Comparison of ENCODE assay signal across 14 cellular contexts in the genomic region with DNA sequence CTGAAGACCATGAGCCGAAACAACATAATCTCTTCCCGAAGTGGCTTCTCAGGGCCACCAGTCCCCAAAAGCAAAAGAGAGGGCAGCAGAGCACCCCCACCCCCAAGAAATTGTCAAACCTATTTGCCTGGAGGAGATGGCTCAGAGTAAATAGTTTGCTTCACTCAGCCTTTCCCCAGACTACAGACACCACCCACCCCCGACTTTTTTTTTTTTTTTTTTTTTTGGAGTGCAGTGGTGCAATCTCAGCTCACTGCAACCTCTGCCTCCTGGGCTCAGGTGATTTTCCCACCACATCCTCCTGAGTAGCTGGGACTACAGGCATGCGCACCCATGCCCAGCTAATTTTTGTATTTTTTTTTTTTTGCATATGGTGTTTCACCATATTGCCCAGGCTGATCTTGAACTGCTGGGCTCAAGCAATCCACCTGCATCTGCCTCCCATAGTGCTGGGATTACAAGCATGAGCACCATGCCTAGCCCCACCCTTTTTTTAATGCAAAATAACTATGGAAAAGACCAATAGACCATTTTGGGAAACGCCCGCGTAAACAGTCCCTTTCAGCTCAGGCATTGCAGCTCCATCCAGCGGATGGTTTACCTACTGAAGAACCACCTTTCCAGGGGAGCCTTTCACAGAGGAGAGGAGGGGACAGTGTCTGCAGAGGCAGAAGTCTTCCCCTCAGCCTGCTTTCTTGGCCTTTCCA. TPM values are rescaled to one million over a fixed set of nuclear protein-coding genes. Genes with fewer than 3 reads are reported as not detected.
DNase-seq lines count a peak whose midpoint lies in the region; ATAC-seq and TF ChIP-seq lines count a peak whose summit lies in the region.
"Had no signal": no experiment of that assay in that cellular context is flagged by ENCODE, and none has a peak within 500 bp of the region (broad histone marks: within the 10 kb centered on the region; RNA-seq: fewer than 3 reads in every experiment).

No MANE protein-coding gene starts in this region.

- POLR2A ChIA-PET in SK-N-SH (lab: Yijun Ruan, JAX), result interaction anchor here (0.7 kb wide), 1 partner anchor 167 kb away, joined by 3 read pairs; no protein-coding TSS in a partner anchor

- peaks cover 100% of the 10 kb centered on the region for H3K79me2 ChIP-seq in SK-N-SH (ENCODE audit: insufficient read depth)

- TF ChIP-seq POLR2A in body of pancreas (IDR thresholded peaks at IDR 0.05), result no peak

- H3K27me3 ChIP-seq in SK-N-SH (ENCODE audit: insufficient read depth), result no peaks in the 10 kb centered on the region
- H3K27me3 ChIP-seq in body of pancreas, result no peaks in the 10 kb centered on the region
- H3K27me3 ChIP-seq in lung (ENCODE audit: control insufficient read depth, insufficient read depth), result no peaks in the 10 kb centered on the region
- no peaks in the 10 kb centered on the region for H3K27me3 ChIP-seq in upper lobe of right lung
- no peaks in the 10 kb centered on the region for H3K27me3 ChIP-seq in SJCRH30

- CTCF ChIA-PET in SK-N-SH (lab: Yijun Ruan, JAX), result interaction anchor here (1.0 to 3.0 kb wide), 4 partner anchors 10 to 273 kb away, joined by 3 to 19 read pairs (median 4); a partner anchor contains a TSS

- no peaks in the 10 kb centered on the region for H3K9me2 ChIP-seq in SK-N-SH

- no peak overlapping the region for H2AFZ ChIP-seq in SK-N-SH (ENCODE audit: low read depth)

- H4K20me1 ChIP-seq in SK-N-SH (ENCODE audit: insufficient read depth), result peaks cover 100% of the 10 kb centered on the region

- no peaks in the 10 kb centered on the region for H3K9me3 ChIP-seq in SK-N-SH
- no peaks in the 10 kb centered on the region for H3K9me3 ChIP-seq in body of pancreas
- no peaks in the 10 kb centered on the region for H3K9me3 ChIP-seq in lung (ENCODE audit: control insufficient read depth in 2 of 2, insufficient read depth in 1 of 2, low read length in 1 of 2)
- H3K9me3 ChIP-seq in upper lobe of right lung, result no peaks in the 10 kb centered on the region
- H3K9me3 ChIP-seq in SJCRH30 (replicated peaks), result no peaks in the 10 kb centered on the region

- H3K27ac ChIP-seq in SK-N-SH (ENCODE audit: low read depth in 2 of 2, low read length in 1 of 2), result peak overlapping the region in 1 of 2 experiments; percentile 66; a peak in 2 of 4 replicates
- H3K27ac ChIP-seq in body of pancreas, result peak overlapping the region in 3 of 4 donors; percentile 18 to 52 (median 26)
- H3K27ac ChIP-seq in lung (ENCODE audit: low read depth in 1 of 2, low read length in 1 of 2), result peak overlapping the region; percentile 66 to 76
- peak overlapping the region; percentile 77 for H3K27ac ChIP-seq in upper lobe of right lung
- no peak overlapping the region for H3K27ac ChIP-seq in SJCRH30
- H3K27ac ChIP-seq: SK-N-MC had no signal

- DNase-seq in SK-N-SH (no peak), body of pancreas (no peak), lung (ENCODE audit: low spot score) (no peak), upper lobe of right lung (no peak), SJCRH30 (no peak), NCI-H1417 treated with DMSO at 0.1 percent for 48 hours (lab: John Stamatoyannopoulos, UW) (no peak)
- DNase-seq in stimulated activated CD4-positive, alpha-beta T cell treated with anti-CD3 and anti-CD28 coated beads, Interleukin-4, amount 100 ng/mL, for 4 hours, result no peak
- DNase-seq: activated CD8-positive, alpha-beta memory T cell treated with anti-CD3 and anti-CD28 coated beads, Interleukin-2, amount 10 ng/mL, durations not matched to agents 7 days and 5 days; activated naive CD4-positive, alpha-beta T cell treated with anti-CD3 and anti-CD28 coated beads, Interleukin-2, amount 10 ng/mL, durations not matched to agents 7 days and 5 days; NCI-H1694 treated with DMSO at 0.1 percent for 48 hours; NCI-H82 had no signal

- H3F3A ChIP-seq in SK-N-SH (replicated peaks; ENCODE audit: insufficient read depth), result peaks cover 11% of the 10 kb centered on the region

- H3K9ac ChIP-seq in SK-N-SH, result no peak overlapping the region

- intact Hi-C loops in body of pancreas (cut with DNase I) (loop anchor here (10.0 kb wide), 1 partner anchor 106 kb away; no protein-coding TSS in a partner anchor), upper lobe of right lung (cut with DNase I) (no loop called here)

- no peak for TF ChIP-seq RAD21 in SK-N-SH (IDR thresholded peaks at IDR 0.05; ENCODE audit: low read length)

- H3K4me1 ChIP-seq in SK-N-SH (ENCODE audit: control insufficient read depth in 1 of 2, insufficient read depth in 2 of 2, low read depth in 1 of 2, low read length in 1 of 2), result peaks cover 57 to 87% of the 10 kb centered on the region in 2 experiments
- peaks cover 100% of the 10 kb centered on the region for H3K4me1 ChIP-seq in body of pancreas
- H3K4me1 ChIP-seq in lung (ENCODE audit: control insufficient read depth in 2 of 2, insufficient read depth in 2 of 2, low read length in 2 of 2), result peaks cover 51 to 87% of the 10 kb centered on the region in 2 donors
- H3K4me1 ChIP-seq in upper lobe of right lung, result peaks cover 99% of the 10 kb centered on the region
- H3K4me1 ChIP-seq in SJCRH30, result peaks cover 37% of the 10 kb centered on the region

- H3K4me3 ChIP-seq in SK-N-SH (ENCODE audit: low read depth in 2 of 2, low read length in 1 of 2), result no peak overlapping the region
- H3K4me3 ChIP-seq in body of pancreas, result no peak overlapping the region
- no peak overlapping the region for H3K4me3 ChIP-seq in lung
- H3K4me3 ChIP-seq in upper lobe of right lung, result no peak overlapping the region
- H3K4me3 ChIP-seq in SJCRH30, result no peak overlapping the region
- H3K4me3 ChIP-seq: SK-N-MC had no signal

- peak overlapping the region; percentile 71; the same call in 1 of the 2 replicates for H3K4me2 ChIP-seq in SK-N-SH

- WGBS in SK-N-SH (ENCODE audit: low lambda C conversion rate), result 91% methylated on average over 8 of the region's 8 CpGs
- 67 to 82% methylated on average over 8 of the region's 8 CpGs for WGBS in body of pancreas, 2 donors
- WGBS in lung, 2 donors, result 74 to 79% methylated on average over 8 of the region's 8 CpGs

- no peak for TF ChIP-seq EP300 in SK-N-SH (IDR thresholded peaks at IDR 0.05; ENCODE audit: borderline replicate concordance in 1 of 2, low read depth in 1 of 2, low read length in 1 of 2)

- ATAC-seq in SK-N-SH treated with all-trans-retinoic acid at 6 μM for 48 hours (no peak), body of pancreas (no peak), lung (ENCODE audit: insufficient read depth, low FRiP score) (no peak), upper lobe of right lung (no peak)
- ATAC-seq: activated CD8-positive, alpha-beta memory T cell treated with anti-CD3 and anti-CD28 coated beads, Interleukin-2, amount 10 ng/mL, durations not matched to agents 7 days and 5 days; sciatic nerve had no signal

- no peak for TF ChIP-seq CTCF in SK-N-SH (IDR thresholded peaks at IDR 0.05)
- TF ChIP-seq CTCF in body of pancreas (IDR thresholded peaks at IDR 0.05), result no peak
- TF ChIP-seq CTCF in lung (IDR thresholded peaks at IDR 0.05; ENCODE audit: control extremely low read depth, extremely low read depth), result no peak
- TF ChIP-seq CTCF in upper lobe of right lung (IDR thresholded peaks at IDR 0.05), result no peak

- H3K36me3 ChIP-seq in SK-N-SH (replicated peaks in 1 of 2; ENCODE audit: control insufficient read depth in 1 of 2, insufficient read depth in 2 of 2, low read length in 1 of 2) (no peaks in the 10 kb centered on the region), body of pancreas (replicated peaks in 1 of 2; ENCODE audit: insufficient read depth in 1 of 2, low read depth in 2 of 2) (no peaks in the 10 kb centered on the region), lung (ENCODE audit: control insufficient read depth in 2 of 2, insufficient read depth in 2 of 2, low read length in 2 of 2) (peaks cover 0 to 2% of the 10 kb centered on the region in 2 donors), upper lobe of right lung (no peaks in the 10 kb centered on the region), SJCRH30 (no peaks in the 10 kb centered on the region)

TF ChIP-seq in SK-N-SH, 30 proteins besides CTCF, POLR2A, EP300 and RAD21 (continues in another document):
- TF ChIP-seq MXI1 (IDR thresholded peaks at IDR 0.05; ENCODE audit: low read depth, low read length), result no peak

TF ChIP-seq in SK-N-SH treated with all-trans-retinoic acid at 6 μM for 48 hours, 23 proteins besides CTCF, POLR2A, EP300 and RAD21 (continues in another document):
- TF ChIP-seq ZFP30 (CRISPR knock-in tag; IDR thresholded peaks at IDR 0.05) (no peak), ZNF565 (CRISPR knock-in tag; conservative IDR thresholded peaks at IDR 0.05; ENCODE audit: low read depth) (no peak), BACH2 (CRISPR knock-in tag; IDR thresholded peaks at IDR 0.05; ENCODE audit: borderline replicate concordance) (no peak), ZNF8 (CRISPR knock-in tag; IDR thresholded peaks at IDR 0.05) (no peak), ESRRG (CRISPR knock-in tag; IDR thresholded peaks at IDR 0.05) (no peak), SNAI2 (CRISPR knock-in tag; IDR thresholded peaks at IDR 0.05) (no peak)
- TF ChIP-seq, protein P1, sequence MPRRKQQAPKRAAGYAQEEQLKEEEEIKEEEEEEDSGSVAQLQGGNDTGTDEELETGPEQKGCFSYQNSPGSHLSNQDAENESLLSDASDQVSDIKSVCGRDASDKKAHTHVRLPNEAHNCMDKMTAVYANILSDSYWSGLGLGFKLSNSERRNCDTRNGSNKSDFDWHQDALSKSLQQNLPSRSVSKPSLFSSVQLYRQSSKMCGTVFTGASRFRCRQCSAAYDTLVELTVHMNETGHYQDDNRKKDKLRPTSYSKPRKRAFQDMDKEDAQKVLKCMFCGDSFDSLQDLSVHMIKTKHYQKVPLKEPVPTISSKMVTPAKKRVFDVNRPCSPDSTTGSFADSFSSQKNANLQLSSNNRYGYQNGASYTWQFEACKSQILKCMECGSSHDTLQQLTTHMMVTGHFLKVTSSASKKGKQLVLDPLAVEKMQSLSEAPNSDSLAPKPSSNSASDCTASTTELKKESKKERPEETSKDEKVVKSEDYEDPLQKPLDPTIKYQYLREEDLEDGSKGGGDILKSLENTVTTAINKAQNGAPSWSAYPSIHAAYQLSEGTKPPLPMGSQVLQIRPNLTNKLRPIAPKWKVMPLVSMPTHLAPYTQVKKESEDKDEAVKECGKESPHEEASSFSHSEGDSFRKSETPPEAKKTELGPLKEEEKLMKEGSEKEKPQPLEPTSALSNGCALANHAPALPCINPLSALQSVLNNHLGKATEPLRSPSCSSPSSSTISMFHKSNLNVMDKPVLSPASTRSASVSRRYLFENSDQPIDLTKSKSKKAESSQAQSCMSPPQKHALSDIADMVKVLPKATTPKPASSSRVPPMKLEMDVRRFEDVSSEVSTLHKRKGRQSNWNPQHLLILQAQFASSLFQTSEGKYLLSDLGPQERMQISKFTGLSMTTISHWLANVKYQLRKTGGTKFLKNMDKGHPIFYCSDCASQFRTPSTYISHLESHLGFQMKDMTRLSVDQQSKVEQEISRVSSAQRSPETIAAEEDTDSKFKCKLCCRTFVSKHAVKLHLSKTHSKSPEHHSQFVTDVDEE (CRISPR knock-in tag; IDR thresholded peaks at IDR 0.05), result no peak

RNA-seq across cellular contexts. Expression of a gene that starts 9.8 kb away (rescaled TPM):
- 6.6 and 23.5 TPM in 2 replicates for polyA plus RNA-seq in SK-N-SH (2012; rRNA removed)
- polyA plus RNA-seq in SK-N-SH (2012; cell fraction: cytosol; rRNA removed), result 13.6 and 23.5 TPM in 2 replicates
- 39.0 and 44.8 TPM in 2 replicates for polyA plus RNA-seq in SK-N-SH (2012; cell fraction: nucleus; rRNA removed)
- total RNA-seq in body of pancreas, result 10 to 100 TPM; 27.2 to 42.2 TPM
- 10 to 100 TPM; 43.7 to 80.2 TPM for total RNA-seq in lung
- polyA plus RNA-seq in lung, result 10 to 100 TPM; 18.3 to 41.5 TPM
- 84.7 TPM for total RNA-seq in upper lobe of right lung
- 11.5 and 13.6 TPM in 2 replicates for total RNA-seq in SJCRH30 (2014; rRNA removed; shearing (Covaris generic))
